In the genomic region with DNA sequence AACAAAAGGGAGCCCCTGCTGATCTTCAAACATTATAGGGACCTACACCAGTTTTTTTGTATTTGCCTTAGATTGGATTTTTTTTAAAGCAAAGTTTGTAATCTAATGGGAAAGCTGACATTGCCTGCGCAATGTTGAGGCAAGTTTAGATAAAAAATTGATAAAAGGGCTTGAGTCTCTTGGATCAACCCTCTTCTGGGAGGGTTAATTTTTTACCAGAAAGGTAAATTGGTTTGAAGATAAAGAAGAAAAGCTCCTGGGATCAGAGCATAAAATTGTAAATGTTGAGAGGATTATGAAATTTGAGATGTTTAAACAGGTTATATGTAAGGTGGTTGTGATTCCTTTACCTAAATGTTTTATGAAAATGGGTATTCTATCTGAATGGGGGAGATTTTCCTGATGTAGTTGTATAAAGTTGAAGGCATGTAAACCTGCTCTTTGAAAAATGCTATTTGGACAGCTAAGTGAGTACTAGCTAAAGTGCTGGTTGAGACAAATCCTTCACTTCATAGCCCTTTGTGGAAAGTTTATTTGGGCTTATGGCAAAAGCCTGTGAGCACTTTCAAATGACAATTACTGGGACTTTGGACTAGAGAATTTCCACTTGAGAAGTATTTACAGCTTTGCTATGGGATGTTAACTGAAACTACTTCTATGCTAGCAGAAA, we compare ENCODE assay signal across 21 cellular contexts. TPM values are rescaled to one million over a fixed set of nuclear protein-coding genes. Genes with fewer than 3 reads are reported as not detected.
"Had no signal": no experiment of that assay in that cellular context is flagged by ENCODE, and none has a peak within 500 bp of the region (broad histone marks: within the 10 kb centered on the region; RNA-seq: fewer than 3 reads in every experiment).

No MANE protein-coding gene starts in this region.

- H3K36me3 Mint-ChIP-seq: naive thymus-derived CD4-positive, alpha-beta T cell; stimulated activated naive B cell treated with anti-CD40 and anti-IgM and Interleukin-4, amounts not matched to agents 10 μg/mL and 1 μg/mL and 100 μg/mL, for 72 hours had no signal

- H3K9me3 Mint-ChIP-seq: activated CD8-positive, alpha-beta T cell treated with anti-CD3 and anti-CD28 coated beads for 36 hours; stimulated activated naive B cell treated with anti-CD40 and anti-IgM and Interleukin-4, amounts not matched to agents 10 μg/mL and 1 μg/mL and 100 μg/mL, for 72 hours had no signal

- ATAC-seq: activated CD8-positive, alpha-beta T cell treated with anti-CD3 and anti-CD28 coated beads for 36 hours; heart left ventricle; naive thymus-derived CD4-positive, alpha-beta T cell; stimulated activated naive B cell treated with anti-CD40 and anti-IgM and Interleukin-4, amounts not matched to agents 10 μg/mL and 1 μg/mL and 100 μg/mL, for 72 hours had no signal

- H3K4me3 ChIP-seq: heart left ventricle, right atrium auricular region, upper lobe of right lung had no signal

- H3K27ac ChIP-seq: heart left ventricle, neutrophil, right atrium auricular region, upper lobe of right lung had no signal

- DNase-seq: activated CD8-positive, alpha-beta memory T cell treated with anti-CD3 and anti-CD28 coated beads, Interleukin-2, amount 50 U/mL, for 4 hours; activated CD8-positive, alpha-beta T cell treated with anti-CD3 and anti-CD28 coated beads for 36 hours; activated naive CD4-positive, alpha-beta T cell; aorta; cortex of kidney; effector memory CD4-positive, alpha-beta T cell; heart left ventricle; islet precursor cell; midbrain; naive thymus-derived CD4-positive, alpha-beta T cell; posterior cingulate gyrus; stimulated activated naive B cell treated with anti-CD40 and anti-IgM and Interleukin-4, amounts not matched to agents 10 μg/mL and 1 μg/mL and 100 μg/mL, for 72 hours; substantia nigra; T1000; upper lobe of right lung had no signal

- H3K4me1 ChIP-seq: heart left ventricle, right atrium auricular region had no signal

- H3K27me3 ChIP-seq: heart left ventricle, neutrophil, right atrium auricular region, upper lobe of right lung had no signal

- H3K27me3 Mint-ChIP-seq: activated CD8-positive, alpha-beta T cell treated with anti-CD3 and anti-CD28 coated beads for 36 hours; naive thymus-derived CD4-positive, alpha-beta T cell; stimulated activated naive B cell treated with anti-CD40 and anti-IgM and Interleukin-4, amounts not matched to agents 10 μg/mL and 1 μg/mL and 100 μg/mL, for 72 hours had no signal

- H3K4me3 Mint-ChIP-seq: activated CD8-positive, alpha-beta T cell treated with anti-CD3 and anti-CD28 coated beads for 36 hours; naive thymus-derived CD4-positive, alpha-beta T cell; stimulated activated naive B cell treated with anti-CD40 and anti-IgM and Interleukin-4, amounts not matched to agents 10 μg/mL and 1 μg/mL and 100 μg/mL, for 72 hours had no signal

- H3K4me1 Mint-ChIP-seq: naive thymus-derived CD4-positive, alpha-beta T cell; stimulated activated naive B cell treated with anti-CD40 and anti-IgM and Interleukin-4, amounts not matched to agents 10 μg/mL and 1 μg/mL and 100 μg/mL, for 72 hours had no signal

- H3K9me3 ChIP-seq: heart left ventricle, neutrophil, right atrium auricular region, upper lobe of right lung had no signal

- H3K4me2 ChIP-seq: smooth muscle cell had no signal

- H3K36me3 ChIP-seq: heart left ventricle, neutrophil, right atrium auricular region, upper lobe of right lung had no signal

- H3K27ac Mint-ChIP-seq: activated CD8-positive, alpha-beta T cell treated with anti-CD3 and anti-CD28 coated beads for 36 hours; naive thymus-derived CD4-positive, alpha-beta T cell; stimulated activated naive B cell treated with anti-CD40 and anti-IgM and Interleukin-4, amounts not matched to agents 10 μg/mL and 1 μg/mL and 100 μg/mL, for 72 hours had no signal

RNA-seq across cellular contexts. Expression of a gene that starts 56.1 kb away (rescaled TPM):
- total RNA-seq: activated CD8-positive, alpha-beta T cell treated with anti-CD3 and anti-CD28 coated beads for 36 hours; aorta; fibroblast of lung; frontal cortex; heart left ventricle; lower leg skin; naive thymus-derived CD4-positive, alpha-beta T cell; right atrium auricular region; smooth muscle cell; upper lobe of right lung had no signal
- polyA plus RNA-seq: aorta; fibroblast of lung; heart left ventricle; naive thymus-derived CD4-positive, alpha-beta T cell; smooth muscle cell had no signal
